In the genomic region with DNA sequence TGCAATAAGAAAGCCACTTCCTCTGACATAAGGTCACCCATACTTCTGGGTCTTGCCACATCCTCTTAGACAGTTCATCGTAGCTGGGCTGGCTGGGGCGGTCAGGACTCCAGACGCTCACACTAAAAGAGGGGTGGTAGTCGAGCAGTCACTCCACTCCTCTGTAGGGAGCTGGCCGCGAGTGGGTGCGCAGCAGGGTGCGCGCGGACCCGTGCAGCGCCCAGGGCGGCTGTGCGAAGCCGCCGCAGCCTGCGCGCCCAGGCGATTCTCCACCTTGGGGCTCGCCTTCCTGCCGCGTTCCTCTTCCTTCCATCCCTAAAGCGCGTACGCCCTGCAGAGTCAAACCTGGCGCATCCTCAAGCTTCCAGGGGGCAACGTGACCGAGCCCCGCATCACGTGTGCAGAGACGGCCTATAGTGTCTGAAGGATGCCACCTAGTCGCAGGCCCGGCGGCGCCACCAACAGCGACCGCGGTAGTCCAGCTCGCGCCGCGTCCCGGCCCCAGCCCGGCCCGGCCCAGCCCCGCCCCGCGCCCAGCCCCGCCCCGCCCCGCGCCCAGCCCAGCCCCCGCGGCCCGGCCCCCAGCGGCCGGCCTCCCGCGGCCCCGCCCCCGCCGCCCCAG, we compare ENCODE assay signal across 8 cellular contexts. TPM values are rescaled to one million over a fixed set of nuclear protein-coding genes. Genes with fewer than 3 reads are reported as not detected.
DNase-seq lines count a peak whose midpoint lies in the region; ATAC-seq and TF ChIP-seq lines count a peak whose summit lies in the region.

No MANE protein-coding gene starts in this region.

- peaks cover 72% of the 10 kb centered on the region for H3K79me2 ChIP-seq in PC-3 (ENCODE audit: low read length)

- DNase-seq in DMS79 (lab: John Stamatoyannopoulos, UW) (peak; percentile 88), KBM-7 (peak; percentile 86), PC-3 (peak; percentile 100), esophagus squamous epithelium (lab: John Stamatoyannopoulos, UW) (peak; percentile 77), myocyte (ENCODE audit: low read depth) (peak; percentile 93)
- DNase-seq in activated T-cell treated with anti-CD3 and anti-CD28 coated beads, Interleukin-2, amount 50 U/mL, for 24 hours: peak; percentile 89
- DNase-seq in stimulated activated effector memory CD8-positive, alpha-beta T cell treated with anti-CD3 and anti-CD28 coated beads, Interleukin-12 subunit alpha, Interleukin-12 subunit beta, amount 100 ng/mL, for 72 hours (ENCODE audit: low spot score in 2 of 2): peak; percentile 67 to 86

- peak overlapping the region; percentile 89 for H2AFZ ChIP-seq in PC-3 (ENCODE audit: low read length)

- peaks cover 31% of the 10 kb centered on the region for H4K20me1 ChIP-seq in PC-3 (ENCODE audit: low read length)

- POLR2A ChIA-PET in PC-3 (lab: Charles Lee; ENCODE audit: unreplicated experiment): interaction anchor here (0.5 to 1.7 kb wide), 14 partner anchors 30 to 501 kb away, joined by 3 to 16 read pairs (median 4); a partner anchor contains a TSS

- peaks cover 65% of the 10 kb centered on the region for H3K36me3 Mint-ChIP-seq in activated T-cell treated with anti-CD3 and anti-CD28 coated beads, Interleukin-2, amount 50 U/mL, for 24 hours (ENCODE audit: low read depth)
- peaks cover 25% of the 10 kb centered on the region for H3K36me3 Mint-ChIP-seq in stimulated activated effector memory CD8-positive, alpha-beta T cell treated with anti-CD3 and anti-CD28 coated beads, Interleukin-12 subunit alpha, Interleukin-12 subunit beta, amount 100 ng/mL, for 72 hours

- WGBS in esophagus squamous epithelium, 2 donors: 1 to 2% methylated on average over 5 to 6 of the region's 62 CpGs

- H3K4me2 ChIP-seq in PC-3 (ENCODE audit: low read length): peak overlapping the region; percentile 87

- H3K27me3 Mint-ChIP-seq in activated T-cell treated with anti-CD3 and anti-CD28 coated beads, Interleukin-2, amount 50 U/mL, for 24 hours: no peaks in the 10 kb centered on the region

- H3K9me3 ChIP-seq in PC-3 (ENCODE audit: low read length) (no peaks in the 10 kb centered on the region), esophagus squamous epithelium (no peaks in the 10 kb centered on the region)

- TF ChIP-seq CTCF in PC-3 (conservative IDR thresholded peaks at IDR 0.05; ENCODE audit: low read depth, low read length) (no peak; the same call in 1 of the 2 replicates), esophagus squamous epithelium (IDR thresholded peaks at IDR 0.05) (peak in 2 of 6 experiments; percentile 4 to 6)

- peak in 2 of 4 donors; percentile 69 to 72 for TF ChIP-seq POLR2A in esophagus squamous epithelium (IDR thresholded peaks at IDR 0.05)

- no TSS peak for BruUV-seq in PC-3 (replicated peaks; lab: Mats Ljungman, UMichigan)

- peak overlapping the region; percentile 83 for H3K9ac ChIP-seq in PC-3 (ENCODE audit: low read length)

- no peaks in the 10 kb centered on the region for H3K9me2 ChIP-seq in PC-3 (replicated peaks; ENCODE audit: low read length)

- peak overlapping the region; percentile 92 for H3K4me3 Mint-ChIP-seq in activated T-cell treated with anti-CD3 and anti-CD28 coated beads, Interleukin-2, amount 50 U/mL, for 24 hours
- peak overlapping the region; percentile 73 for H3K4me3 Mint-ChIP-seq in stimulated activated effector memory CD8-positive, alpha-beta T cell treated with anti-CD3 and anti-CD28 coated beads, Interleukin-12 subunit alpha, Interleukin-12 subunit beta, amount 100 ng/mL, for 72 hours

- H3K27ac ChIP-seq in PC-3 (ENCODE audit: low read length) (peak overlapping the region; percentile 68), esophagus squamous epithelium (peak overlapping the region; percentile 92 to 99 (median 98))

- intact Hi-C loops in PC-3 (cut with micrococcal nuclease): loop anchor here (1.0 to 5.0 kb wide), 4 partner anchors 46 to 730 kb away; a partner anchor contains a TSS
- intact Hi-C loops in esophagus squamous epithelium (cut with DNase I): no loop called here

- in situ Hi-C loops in KBM-7 (cut with MboI; ENCODE audit: low pct_unique_long_range_greater_than_20kb, low sequenced_read_pairs): no loop called here

- H3F3A ChIP-seq in PC-3 (ENCODE audit: low read length, unreplicated experiment): peaks cover 18% of the 10 kb centered on the region

- H3K4me3 ChIP-seq in PC-3 (ENCODE audit: low read length): peak overlapping the region; percentile 74
- peak overlapping the region; percentile 70 to 92 (median 88) for H3K4me3 ChIP-seq in esophagus squamous epithelium

- H3K36me3 ChIP-seq in PC-3 (ENCODE audit: low read depth, low read length) (peaks cover 36% of the 10 kb centered on the region), esophagus squamous epithelium (peaks cover 4 to 18% (median 9%) of the 10 kb centered on the region in 3 donors)

- H3K4me1 ChIP-seq in PC-3 (ENCODE audit: insufficient read depth, low read length) (peaks cover 60% of the 10 kb centered on the region), esophagus squamous epithelium (peaks cover 41 to 70% (median 47%) of the 10 kb centered on the region in 3 donors)

- H3K27ac Mint-ChIP-seq in activated T-cell treated with anti-CD3 and anti-CD28 coated beads, Interleukin-2, amount 50 U/mL, for 24 hours: peak overlapping the region; percentile 93
- peak overlapping the region; percentile 63 for H3K27ac Mint-ChIP-seq in stimulated activated effector memory CD8-positive, alpha-beta T cell treated with anti-CD3 and anti-CD28 coated beads, Interleukin-12 subunit alpha, Interleukin-12 subunit beta, amount 100 ng/mL, for 72 hours

- H3K27me3 ChIP-seq in PC-3 (ENCODE audit: low read length) (no peaks in the 10 kb centered on the region), esophagus squamous epithelium (no peaks in the 10 kb centered on the region)

- CTCF ChIA-PET in PC-3 (lab: Charles Lee): interaction anchor here (0.5 to 2.4 kb wide), 9 partner anchors 29 to 735 kb away, joined by 3 to 13 read pairs (median 4); no protein-coding TSS in a partner anchor

- H3K9me3 Mint-ChIP-seq in activated T-cell treated with anti-CD3 and anti-CD28 coated beads, Interleukin-2, amount 50 U/mL, for 24 hours: peaks cover 5% of the 10 kb centered on the region
- no peaks in the 10 kb centered on the region for H3K9me3 Mint-ChIP-seq in stimulated activated effector memory CD8-positive, alpha-beta T cell treated with anti-CD3 and anti-CD28 coated beads, Interleukin-12 subunit alpha, Interleukin-12 subunit beta, amount 100 ng/mL, for 72 hours

- H3K4me1 Mint-ChIP-seq in activated T-cell treated with anti-CD3 and anti-CD28 coated beads, Interleukin-2, amount 50 U/mL, for 24 hours (ENCODE audit: low read depth): peaks cover 63% of the 10 kb centered on the region
- peaks cover 65% of the 10 kb centered on the region for H3K4me1 Mint-ChIP-seq in stimulated activated effector memory CD8-positive, alpha-beta T cell treated with anti-CD3 and anti-CD28 coated beads, Interleukin-12 subunit alpha, Interleukin-12 subunit beta, amount 100 ng/mL, for 72 hours

- ATAC-seq in GM21723 (IDR thresholded peaks at IDR 0.05; ENCODE audit: unreplicated experiment): peak; percentile 96
- peak; percentile 77 for ATAC-seq in PC-3
- ATAC-seq in stimulated activated effector memory CD8-positive, alpha-beta T cell treated with anti-CD3 and anti-CD28 coated beads, Interleukin-12 subunit alpha, Interleukin-12 subunit beta, amount 100 ng/mL, for 72 hours: peak; percentile 88

RNA-seq across cellular contexts. Expression of a gene that starts 0.4 kb away (rescaled TPM):
- total RNA-seq in PC-3 (2014; rRNA removed) (649 and 829 TPM in 2 replicates), esophagus squamous epithelium (100 to 1,000 TPM; 141 to 247 (median 175) TPM), myocyte (409 and 601 TPM in 2 replicates)
- 380 TPM for polyA plus RNA-seq in myocyte (2012)

Comparison
In these comparisons a context has a peak if more than half of its experiments do, and no peak if none do; other contexts are left out.
1. Peak in every context shown above with its lines: DNase-seq, ATAC-seq, H3K4me3 ChIP-seq and H3K27ac ChIP-seq.